ENCODE assay signal across 1 cellular context in genomic region chr5:139341689-139342422, GRCh38.
A peak's percentile ranks its signal among the peaks of the same experiment; 100 is the strongest.
TF ChIP-seq lines count a peak whose summit lies in the region.

Gene PAIP2 (plus strand): TSS chr5:139341854. CDS start chr5:139363785, 21,931 bp downstream.

TF ChIP-seq in K562, 482 proteins besides CTCF, POLR2A, EP300 and RAD21 (continued from another document and continues in another):
- TF ChIP-seq GTF2E2 (tag; IDR thresholded peaks at IDR 0.05), result peak; percentile 71; the same call in 1 of the 2 replicates
- TF ChIP-seq MAFK (IDR thresholded peaks at IDR 0.05; ENCODE audit: low read length), result peak; percentile 32; the same call in 1 of the 2 replicates
- TF ChIP-seq POLR2B (IDR thresholded peaks at IDR 0.05; ENCODE audit: low read depth, partially characterized antibody), result peak; percentile 96
- no peak for TF ChIP-seq TSC22D4 (tag; IDR thresholded peaks at IDR 0.05)
- TF ChIP-seq SIRT6 (IDR thresholded peaks at IDR 0.05; ENCODE audit: low read depth, low read length), result no peak
- TF ChIP-seq ZNF24 (IDR thresholded peaks at IDR 0.05), result no peak
- peak; percentile 97 for TF ChIP-seq NRF1 (conservative IDR thresholded peaks at IDR 0.05 in 1 of 2, IDR thresholded peaks at IDR 0.05 in 1 of 2)
- TF ChIP-seq ZNF780A (CRISPR knock-in tag; IDR thresholded peaks at IDR 0.05), result no peak
- TF ChIP-seq ZC3H4 (CRISPR knock-in tag; IDR thresholded peaks at IDR 0.05; ENCODE audit: borderline replicate concordance), result 0 out of 2 replicates have a peak, but pooled peaks have one; percentile 81
- TF ChIP-seq ZNF398 (CRISPR knock-in tag; IDR thresholded peaks at IDR 0.05), result no peak
- TF ChIP-seq ZMIZ1 (IDR thresholded peaks at IDR 0.05; ENCODE audit: low read depth in 2 of 2, low read length in 2 of 2), result no peak
- no peak for TF ChIP-seq ZNF121 (CRISPR knock-in tag; conservative IDR thresholded peaks at IDR 0.05)
- TF ChIP-seq BRD4 (IDR thresholded peaks at IDR 0.05), result 0 out of 2 replicates have a peak, but pooled peaks have one; percentile 80
- peak; percentile 72; the same call in 1 of the 2 replicates for TF ChIP-seq JUN (IDR thresholded peaks at IDR 0.05; ENCODE audit: borderline replicate concordance, low read depth, low read length)
- no peak for TF ChIP-seq JUN (CRISPR knock-in tag; IDR thresholded peaks at IDR 0.05; ENCODE audit: borderline replicate concordance)
- no peak; the same call in 1 of the 2 replicates for TF ChIP-seq ZNF740 (CRISPR knock-in tag; IDR thresholded peaks at IDR 0.05)
- TF ChIP-seq ZNF740 (tag; IDR thresholded peaks at IDR 0.05), result no peak
- TF ChIP-seq KDM4B (IDR thresholded peaks at IDR 0.05; ENCODE audit: borderline replicate concordance in 2 of 2, low read depth in 1 of 2), result peak in 1 of 2 experiments; percentile 59; a peak in 1 of 4 replicates
- no peak for TF ChIP-seq GATAD2B (IDR thresholded peaks at IDR 0.05; ENCODE audit: borderline replicate concordance)
- TF ChIP-seq ZKSCAN3 (CRISPR knock-in tag; IDR thresholded peaks at IDR 0.05), result no peak
- no peak for TF ChIP-seq ZNF133 (CRISPR knock-in tag; IDR thresholded peaks at IDR 0.05)
- peak; percentile 92 for TF ChIP-seq ZBTB7A (IDR thresholded peaks at IDR 0.05; ENCODE audit: borderline replicate concordance, control insufficient read depth, low read depth, low read length)
- peak; percentile 47; the same call in 1 of the 2 replicates for TF ChIP-seq ZNF263 (CRISPR knock-in tag; IDR thresholded peaks at IDR 0.05; ENCODE audit: borderline replicate concordance)
- no peak for TF ChIP-seq EZH2 (IDR thresholded peaks at IDR 0.05; ENCODE audit: borderline replicate concordance, low read depth, low read length)
- no peak for TF ChIP-seq DDX20 (tag; IDR thresholded peaks at IDR 0.05; ENCODE audit: low read depth)
- peak; percentile 90; the same call in 1 of the 2 replicates for TF ChIP-seq FOXP1 (CRISPR knock-in tag; IDR thresholded peaks at IDR 0.05)
- no peak for TF ChIP-seq DACH1 (IDR thresholded peaks at IDR 0.05; ENCODE audit: partially characterized antibody)
- TF ChIP-seq ZNF124 (CRISPR knock-in tag; IDR thresholded peaks at IDR 0.05), result no peak
- TF ChIP-seq REST (CRISPR knock-in tag; IDR thresholded peaks at IDR 0.05; ENCODE audit: low read depth), result peak; percentile 57; the same call in 1 of the 2 replicates
- TF ChIP-seq GTF2A2 (tag; IDR thresholded peaks at IDR 0.05), result no peak
- peak; percentile 86 for TF ChIP-seq PHF20 (IDR thresholded peaks at IDR 0.05; ENCODE audit: partially characterized antibody)
- TF ChIP-seq E2F1 (CRISPR knock-in tag; IDR thresholded peaks at IDR 0.05), result peak; percentile 59; the same call in 1 of the 2 replicates
- no peak for TF ChIP-seq ZNF354B (CRISPR knock-in tag; IDR thresholded peaks at IDR 0.05)
- no peak; the same call in 1 of the 2 replicates for TF ChIP-seq KLF16 (IDR thresholded peaks at IDR 0.05)
- TF ChIP-seq HNRNPLL (IDR thresholded peaks at IDR 0.05; ENCODE audit: low read depth, low read length, poor library complexity, severe bottlenecking), result peak; percentile 64
- 0 out of 2 replicates have a peak, but pooled peaks have one; percentile 80 for TF ChIP-seq RBM14 (IDR thresholded peaks at IDR 0.05; ENCODE audit: borderline replicate concordance, insufficient read depth, low read depth, low read length)
- TF ChIP-seq MYBL2 (IDR thresholded peaks at IDR 0.05; ENCODE audit: low read depth), result no peak
- no peak for TF ChIP-seq MYBL2 (CRISPR knock-in tag; IDR thresholded peaks at IDR 0.05; ENCODE audit: borderline replicate concordance)
- TF ChIP-seq BCOR (IDR thresholded peaks at IDR 0.05), result no peak
- TF ChIP-seq TCFL5 (CRISPR knock-in tag; conservative IDR thresholded peaks at IDR 0.05), result no peak
- peak; percentile 96 for TF ChIP-seq GABPB1 (CRISPR knock-in tag; IDR thresholded peaks at IDR 0.05)
- TF ChIP-seq ZNF699 (CRISPR knock-in tag; IDR thresholded peaks at IDR 0.05; ENCODE audit: insufficient replicate concordance), result no peak
- TF ChIP-seq IRF9 (tag; IDR thresholded peaks at IDR 0.05), result no peak
- TF ChIP-seq BRF2 (IDR thresholded peaks at IDR 0.05; ENCODE audit: borderline replicate concordance, insufficient read depth, insufficient read length), result no peak
- TF ChIP-seq FOSL1 (tag; conservative IDR thresholded peaks at IDR 0.05), result no peak
- peak; percentile 78 for TF ChIP-seq KDM5B (IDR thresholded peaks at IDR 0.05; ENCODE audit: insufficient replicate concordance, low read depth, low read length)
- TF ChIP-seq RBFOX2 (IDR thresholded peaks at IDR 0.05; ENCODE audit: low read depth, low read length), result peak; percentile 99
- peak; percentile 64; the same call in 1 of the 2 replicates for TF ChIP-seq FOXK1 (CRISPR knock-in tag; IDR thresholded peaks at IDR 0.05; ENCODE audit: borderline replicate concordance)
- TF ChIP-seq ZNF584 (CRISPR knock-in tag; IDR thresholded peaks at IDR 0.05; ENCODE audit: low read depth), result peak; percentile 65; the same call in 1 of the 2 replicates
- no peak for TF ChIP-seq GATAD2A (IDR thresholded peaks at IDR 0.05)
- no peak for TF ChIP-seq MCM5 (IDR thresholded peaks at IDR 0.05; ENCODE audit: low read depth)
- TF ChIP-seq CREM (IDR thresholded peaks at IDR 0.05; ENCODE audit: low read depth), result peak; percentile 95
- no peak for TF ChIP-seq ZBTB34 (CRISPR knock-in tag; IDR thresholded peaks at IDR 0.05)
- TF ChIP-seq SFPQ (IDR thresholded peaks at IDR 0.05; ENCODE audit: low read depth, low read length), result no peak
